22 cellular contexts compared by ENCODE assay signal in genomic region chr12:60096727-60097126, GRCh38.
"Had no signal": no experiment of that assay in that cellular context is flagged by ENCODE, and none has a peak within 500 bp of the region (broad histone marks: within the 10 kb centered on the region; RNA-seq: fewer than 3 reads in every experiment).

No MANE protein-coding gene starts in this region.

- H3K4me3 Mint-ChIP-seq: mesothelial cell of epicardium; naive B cell; naive thymus-derived CD8-positive, alpha-beta T cell had no signal

- H3K36me3 ChIP-seq: esophagus muscularis mucosa, gastrocnemius medialis, heart right ventricle, left lung, lower lobe of right lung had no signal

- H3K4me1 Mint-ChIP-seq: naive B cell; naive thymus-derived CD8-positive, alpha-beta T cell had no signal

- H3K27me3 ChIP-seq: dorsolateral prefrontal cortex, esophagus muscularis mucosa, gastrocnemius medialis, heart right ventricle, left lung had no signal

- DNase-seq: dermis blood vessel endothelial cell; dorsolateral prefrontal cortex; effector CD4-positive, alpha-beta T cell; effector memory CD4-positive, alpha-beta T cell; foreskin fibroblast; foreskin melanocyte; gastrocnemius medialis; glutamatergic neuron; head of caudate nucleus; heart right ventricle; hippocampal formation; left cardiac atrium; left lung; left ventricle myocardium superior; lower lobe of right lung; mesenchymal stem cell; mucosa of descending colon; naive B cell; naive thymus-derived CD8-positive, alpha-beta T cell had no signal

- H3K9me3 ChIP-seq: gastrocnemius medialis had no signal

- H3K36me3 Mint-ChIP-seq: mesothelial cell of epicardium; naive B cell; naive thymus-derived CD8-positive, alpha-beta T cell had no signal

- H3K27me3 Mint-ChIP-seq: naive B cell; naive thymus-derived CD8-positive, alpha-beta T cell had no signal

- H3K27ac Mint-ChIP-seq: mesothelial cell of epicardium; naive B cell; naive thymus-derived CD8-positive, alpha-beta T cell had no signal

- H3K4me1 ChIP-seq: esophagus muscularis mucosa, gastrocnemius medialis, heart right ventricle, left lung, lower lobe of right lung had no signal

- H3K27ac ChIP-seq: coronary artery, dorsolateral prefrontal cortex, esophagus muscularis mucosa, gastrocnemius medialis, heart right ventricle, left lung, lower lobe of right lung had no signal

- ATAC-seq: gastrocnemius medialis; heart right ventricle; left cardiac atrium; left lung; left ventricle myocardium superior; lower lobe of right lung; mucosa of descending colon; naive thymus-derived CD8-positive, alpha-beta T cell had no signal

- H3K4me3 ChIP-seq: coronary artery, dorsolateral prefrontal cortex, esophagus muscularis mucosa, gastrocnemius medialis, heart right ventricle, left lung, lower lobe of right lung, mucosa of descending colon had no signal
